In genomic region chrX:118971552-118971951, GRCh38 we compare ENCODE assay signal across 21 cellular contexts. TPM values are rescaled to one million over a fixed set of nuclear protein-coding genes. Genes with fewer than 3 reads are reported as not detected.
"Had no signal": no experiment of that assay in that cellular context is flagged by ENCODE, and none has a peak within 500 bp of the region (broad histone marks: within the 10 kb centered on the region; RNA-seq: fewer than 3 reads in every experiment).

No MANE protein-coding gene starts in this region.

- H3K27ac Mint-ChIP-seq: activated B cell treated with CpG ODN at 0.5 μM for 24 hours; activated CD4-positive, alpha-beta T cell treated with anti-CD3 and anti-CD28 coated beads, Interleukin-2, amount 10 ng/mL, durations not matched to agents 7 days and 5 days; activated naive CD4-positive, alpha-beta T cell treated with anti-CD3 and anti-CD28 coated beads, Interleukin-2, amount 10 ng/mL, durations not matched to agents 7 days and 5 days; activated T-helper 17 cell treated with anti-CD3 and anti-CD28 coated beads, Interleukin-2, amount 50 U/mL, for 72 hours; memory B cell; nephron; type B pancreatic cell had no signal

- H3K4me3 ChIP-seq: colonic mucosa, heart left ventricle, left ventricle myocardium inferior, sigmoid colon had no signal

- DNase-seq: activated B cell treated with CpG ODN at 0.5 μM for 24 hours; activated CD4-positive, alpha-beta T cell treated with anti-CD3 and anti-CD28 coated beads, Interleukin-2, amount 10 ng/mL, durations not matched to agents 7 days and 5 days; activated CD8-positive, alpha-beta memory T cell treated with anti-CD3 and anti-CD28 coated beads for 24 hours; activated naive CD4-positive, alpha-beta T cell treated with anti-CD3 and anti-CD28 coated beads, Interleukin-2, amount 10 ng/mL, durations not matched to agents 7 days and 5 days; caudate nucleus; colonic mucosa; heart left ventricle; kidney; left ventricle myocardium inferior; occipital lobe; sigmoid colon; stimulated activated CD4-positive, alpha-beta T cell treated with anti-CD3 and anti-CD28 coated beads, Interleukin-12 subunit alpha, Interleukin-12 subunit beta, amount 100 ng/mL, for 4 hours; stimulated activated CD4-positive, alpha-beta T cell treated with anti-CD3 and anti-CD28 coated beads, Interleukin-2, amount 100 ng/mL, for 48 hours; stimulated activated naive CD4-positive, alpha-beta T cell treated with Interleukin-2 at 50 U/mL for 16 hours had no signal

- H3K27me3 ChIP-seq: sigmoid colon had no signal

- H3K4me3 Mint-ChIP-seq: activated B cell treated with CpG ODN at 0.5 μM for 24 hours; activated CD4-positive, alpha-beta T cell treated with anti-CD3 and anti-CD28 coated beads, Interleukin-2, amount 10 ng/mL, durations not matched to agents 7 days and 5 days; activated naive CD4-positive, alpha-beta T cell treated with anti-CD3 and anti-CD28 coated beads, Interleukin-2, amount 10 ng/mL, durations not matched to agents 7 days and 5 days; activated T-helper 17 cell treated with anti-CD3 and anti-CD28 coated beads, Interleukin-2, amount 50 U/mL, for 72 hours; memory B cell; nephron; type B pancreatic cell had no signal

- FAIRE-seq: endothelial cell of umbilical vein, frontal cortex, kidney had no signal

- H3K36me3 ChIP-seq: colonic mucosa, heart left ventricle, left ventricle myocardium inferior, sigmoid colon had no signal

- H3K9me3 Mint-ChIP-seq: activated B cell treated with CpG ODN at 0.5 μM for 24 hours; activated CD4-positive, alpha-beta T cell treated with anti-CD3 and anti-CD28 coated beads, Interleukin-2, amount 10 ng/mL, durations not matched to agents 7 days and 5 days; activated naive CD4-positive, alpha-beta T cell treated with anti-CD3 and anti-CD28 coated beads, Interleukin-2, amount 10 ng/mL, durations not matched to agents 7 days and 5 days; activated T-helper 17 cell treated with anti-CD3 and anti-CD28 coated beads, Interleukin-2, amount 50 U/mL, for 72 hours; memory B cell had no signal

- H3K36me3 Mint-ChIP-seq: activated naive CD4-positive, alpha-beta T cell treated with anti-CD3 and anti-CD28 coated beads, Interleukin-2, amount 10 ng/mL, durations not matched to agents 7 days and 5 days; memory B cell; type B pancreatic cell had no signal

- H3K27ac ChIP-seq: colonic mucosa, heart left ventricle, left ventricle myocardium inferior, sigmoid colon had no signal

- H3K9me3 ChIP-seq: colonic mucosa, heart left ventricle, left ventricle myocardium inferior, sigmoid colon had no signal

- H3K4me1 Mint-ChIP-seq: activated T-helper 17 cell treated with anti-CD3 and anti-CD28 coated beads, Interleukin-2, amount 50 U/mL, for 72 hours had no signal

- ATAC-seq: activated T-helper 17 cell treated with anti-CD3 and anti-CD28 coated beads, Interleukin-2, amount 50 U/mL, for 72 hours; heart left ventricle had no signal

RNA-seq across cellular contexts. Expression of gene LONRF3, which starts 2.9 kb away (rescaled TPM):
- polyA plus RNA-seq: fibroblast of lung had no signal
